In the genomic region with DNA sequence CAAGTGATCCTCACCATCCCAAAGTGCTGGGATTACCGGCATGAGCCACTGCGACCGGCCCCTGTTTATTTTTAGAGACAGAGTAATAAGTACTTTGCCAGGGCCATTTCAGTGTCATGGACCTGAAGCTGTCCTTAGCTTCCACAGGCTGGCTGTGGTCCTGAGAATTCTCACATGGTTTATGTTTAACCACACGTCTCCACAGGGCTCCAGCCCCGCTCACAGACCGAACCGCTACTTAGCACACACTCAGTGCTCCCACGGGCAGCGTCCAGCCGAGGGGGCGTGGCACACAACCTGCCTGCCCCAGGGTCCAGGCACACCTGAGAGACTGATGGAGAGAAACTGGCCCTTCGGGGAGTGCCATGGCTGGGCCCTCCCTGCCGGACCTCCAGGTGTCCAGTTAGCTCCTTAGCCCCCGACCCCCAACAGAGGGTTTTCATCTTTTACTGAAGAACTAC, we compare ENCODE assay signal across 22 cellular contexts. TPM values are rescaled to one million over a fixed set of nuclear protein-coding genes. Genes with fewer than 3 reads are reported as not detected.
DNase-seq lines count a peak whose midpoint lies in the region; ATAC-seq and TF ChIP-seq lines count a peak whose summit lies in the region.
"Had no signal": no experiment of that assay in that cellular context is flagged by ENCODE, and none has a peak within 500 bp of the region (broad histone marks: within the 10 kb centered on the region; RNA-seq: fewer than 3 reads in every experiment).

No MANE protein-coding gene starts in this region.

- no peak for DNase-seq in caudate nucleus (lab: John Stamatoyannopoulos, UW)
- DNase-seq in right atrium auricular region (ENCODE audit: low spot score): no peak
- peak; percentile 6 for DNase-seq in transverse colon
- no peak for DNase-seq in activated CD4-positive, alpha-beta T cell treated with anti-CD3 and anti-CD28 coated beads for 4 hours
- DNase-seq in inferior parietal cortex (ENCODE audit: extremely low spot score): no peak
- no peak for DNase-seq in endothelial cell (ENCODE audit: low spot score)
- DNase-seq: activated T-cell treated with anti-CD3 and anti-CD28 coated beads, Interleukin-2, amount 50 U/mL, for 72 hours; H7; MG63; NCI-H1694; NCI-H226; occipital lobe; small intestine; stimulated activated CD8-positive, alpha-beta memory T cell treated with anti-CD3 and anti-CD28 coated beads, Interleukin-4, amount 100 ng/mL, for 48 hours; T-cell; WERI-Rb-1 had no signal

- H3K27me3 ChIP-seq in right atrium auricular region (no peaks in the 10 kb centered on the region), neutrophil (no peaks in the 10 kb centered on the region), transverse colon (no peaks in the 10 kb centered on the region)
- H3K27me3 ChIP-seq: MG63 had no signal

- H3K27ac ChIP-seq in caudate nucleus (ENCODE audit: low read depth, low read length): peak overlapping the region; percentile 26
- peak overlapping the region; percentile 94 to 96 for H3K27ac ChIP-seq in right atrium auricular region
- H3K27ac ChIP-seq in neutrophil: peak overlapping the region; percentile 17
- no peak overlapping the region for H3K27ac ChIP-seq in transverse colon
- H3K27ac ChIP-seq: WERI-Rb-1 had no signal

- no peak for ATAC-seq in HG03565 (IDR thresholded peaks at IDR 0.05; ENCODE audit: unreplicated experiment)
- ATAC-seq: activated T-cell treated with anti-CD3 and anti-CD28 coated beads, Interleukin-2, amount 50 U/mL, for 72 hours; T-cell had no signal

- H3K9me3 ChIP-seq in right atrium auricular region (no peaks in the 10 kb centered on the region), neutrophil (no peaks in the 10 kb centered on the region), transverse colon (no peaks in the 10 kb centered on the region)
- H3K9me3 ChIP-seq: MG63, thoracic aorta had no signal

- intact Hi-C loops in transverse colon (cut with DNase I; ENCODE audit: low total_unique reads): no loop called here

- peaks cover 31% of the 10 kb centered on the region for H3K4me1 Mint-ChIP-seq in endothelial cell (ENCODE audit: unreplicated experiment)

- no peak for TF ChIP-seq EP300 in transverse colon (IDR thresholded peaks at IDR 0.05; ENCODE audit: low read depth)

- in situ Hi-C loops in transverse colon (cut with MboI; ENCODE audit: low pct_ligation_motif_present in 1 of 4, low pct_unique_long_range_greater_than_20kb in 1 of 4, low sequenced_read_pairs in 3 of 4): no loop called here

- no peak for TF ChIP-seq POLR2A in transverse colon (IDR thresholded peaks at IDR 0.05)

- H3K27ac Mint-ChIP-seq in endothelial cell (ENCODE audit: unreplicated experiment): no peak overlapping the region
- H3K27ac Mint-ChIP-seq: activated T-cell treated with anti-CD3 and anti-CD28 coated beads, Interleukin-2, amount 50 U/mL, for 72 hours had no signal

- H3K36me3 Mint-ChIP-seq in endothelial cell (ENCODE audit: low read depth, unreplicated experiment): peaks cover 4% of the 10 kb centered on the region

- no peak overlapping the region for H3K4me3 Mint-ChIP-seq in endothelial cell (ENCODE audit: unreplicated experiment)
- H3K4me3 Mint-ChIP-seq: activated T-cell treated with anti-CD3 and anti-CD28 coated beads, Interleukin-2, amount 50 U/mL, for 72 hours; T-cell had no signal

- H3K27me3 Mint-ChIP-seq in endothelial cell (ENCODE audit: unreplicated experiment): peaks cover 7% of the 10 kb centered on the region
- H3K27me3 Mint-ChIP-seq: T-cell had no signal

- no peaks in the 10 kb centered on the region for H3K9me3 Mint-ChIP-seq in endothelial cell (ENCODE audit: unreplicated experiment)
- H3K9me3 Mint-ChIP-seq: activated T-cell treated with anti-CD3 and anti-CD28 coated beads, Interleukin-2, amount 50 U/mL, for 72 hours; T-cell had no signal

- WGBS in transverse colon (ENCODE audit: low coverage in 1 of 2), 2 donors: 76 to 81% methylated on average over 4 to 14 of the region's 14 CpGs

- H3K4me3 ChIP-seq in right atrium auricular region: no peak overlapping the region
- H3K4me3 ChIP-seq in neutrophil (ENCODE audit: low read depth in 1 of 2, low read length in 1 of 2): no peak overlapping the region
- H3K4me3 ChIP-seq in transverse colon: no peak overlapping the region
- H3K4me3 ChIP-seq: MG63, thoracic aorta had no signal

- H3K4me1 ChIP-seq in right atrium auricular region (peaks cover 0 to 99% of the 10 kb centered on the region in 2 donors), neutrophil (ENCODE audit: control insufficient read depth in 1 of 2, insufficient read depth in 1 of 2, low read depth in 1 of 2, low read length in 1 of 2) (peaks cover 43 to 50% of the 10 kb centered on the region in 2 experiments), transverse colon (peaks cover 10 to 48% (median 39%) of the 10 kb centered on the region in 4 donors)

- H3K36me3 ChIP-seq in right atrium auricular region (peaks cover 25% of the 10 kb centered on the region), neutrophil (peaks cover 12% of the 10 kb centered on the region), transverse colon (peaks cover 0 to 6% (median 0%) of the 10 kb centered on the region in 4 donors)
- H3K36me3 ChIP-seq: MG63, WERI-Rb-1 had no signal

- TF ChIP-seq CTCF in right atrium auricular region (IDR thresholded peaks at IDR 0.05) (no peak), neutrophil (IDR thresholded peaks at IDR 0.05) (no peak), transverse colon (IDR thresholded peaks at IDR 0.05) (no peak), endothelial cell (IDR thresholded peaks at IDR 0.05; ENCODE audit: unreplicated experiment) (no peak)

RNA-seq across cellular contexts. Expression of gene ACSS1, which starts 11.7 kb away (rescaled TPM):
- total RNA-seq in right atrium auricular region (10 to 100 TPM; 25.6 to 26.4 TPM), transverse colon (10 to 100 TPM; 30.3 to 64.7 (median 51.6) TPM), endothelial cell (ENCODE audit: unreplicated experiment) (15.5 TPM)
- total RNA-seq: H7 had no signal

RNA-seq across cellular contexts. Expression of gene VSX1, which starts 35.7 kb away (rescaled TPM):
- not detected for total RNA-seq in right atrium auricular region
- under 1 TPM in 1 of 4 donors, not detected in 3; 0.16 TPM for total RNA-seq in transverse colon
- not detected for total RNA-seq in endothelial cell (ENCODE audit: unreplicated experiment)
- total RNA-seq: bronchial epithelial cell, fibroblast of lung, H7, mononuclear cell, occipital lobe, T-cell, thoracic aorta had no signal

RNA-seq across cellular contexts. Expression of gene APMAP, which starts 53.7 kb away (rescaled TPM):
- total RNA-seq in right atrium auricular region: 10 to 100 TPM; 30.3 to 30.5 TPM
- 10 to 100 TPM; 14.9 to 88.6 (median 50.2) TPM for total RNA-seq in transverse colon
- 95.2 TPM for total RNA-seq in endothelial cell (ENCODE audit: unreplicated experiment)

Comparison
In these comparisons a context has a peak if more than half of its experiments do, and no peak if none do; other contexts are left out.
1. H3K27ac ChIP-seq: peak in caudate nucleus (single experiment), right atrium auricular region (2 of 2) and neutrophil (single experiment); none in transverse colon (0 of 4).